ENCODE assay signal across 19 cellular contexts in the genomic region with DNA sequence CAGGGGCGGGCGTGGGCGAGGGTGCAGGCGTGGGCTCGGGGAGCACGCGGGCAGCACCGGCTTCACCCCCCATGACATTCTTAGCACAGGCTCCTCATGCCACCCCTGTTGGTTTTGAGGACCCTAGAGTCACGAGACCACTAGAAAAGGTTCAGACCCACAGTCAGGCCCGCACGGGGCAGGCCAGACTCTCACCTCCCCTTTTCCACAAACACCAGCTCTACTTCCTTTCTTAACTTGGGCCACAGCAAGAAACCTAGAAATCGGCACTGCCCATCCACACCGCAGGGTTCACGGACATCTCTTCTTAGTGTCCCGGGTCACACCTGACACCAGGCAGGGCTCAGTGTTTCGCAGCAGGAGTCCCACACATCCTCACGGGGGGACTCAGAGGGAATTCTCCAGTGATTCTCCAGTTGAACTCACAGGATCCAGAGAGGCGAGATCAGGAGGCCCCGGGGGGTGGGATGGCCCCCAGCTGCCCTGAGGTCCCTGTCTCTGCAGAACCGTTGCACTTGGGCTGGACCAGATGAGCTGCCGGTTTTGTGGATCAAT. TPM values are rescaled to one million over a fixed set of nuclear protein-coding genes. Genes with fewer than 3 reads are reported as not detected.
DNase-seq lines count a peak whose midpoint lies in the region; ATAC-seq, FAIRE-seq and TF ChIP-seq lines count a peak whose summit lies in the region.
"Had no signal": no experiment of that assay in that cellular context is flagged by ENCODE, and none has a peak within 500 bp of the region (broad histone marks: within the 10 kb centered on the region; RNA-seq: fewer than 3 reads in every experiment).

No MANE protein-coding gene starts in this region.

- no peak overlapping the region for H3K9ac ChIP-seq in kidney (ENCODE audit: low read length in 2 of 2)
- H3K9ac ChIP-seq: BLaER1 had no signal

- intact Hi-C loops in Right ventricle myocardium superior (cut with DNase I) = no loop called here
- intact Hi-C loops in cardiac septum (cut with DNase I) = no loop called here
- intact Hi-C loops in CD14-positive monocyte (cut with micrococcal nuclease) = no loop called here
- intact Hi-C loops in kidney (cut with DNase I) = no loop called here
- intact Hi-C loops in posterior vena cava (cut with DNase I) = no loop called here

- H3K36me3 Mint-ChIP-seq in CD14-positive monocyte = no peaks in the 10 kb centered on the region
- H3K36me3 Mint-ChIP-seq: CD8-positive, alpha-beta T cell had no signal

- H3K27ac Mint-ChIP-seq in CD14-positive monocyte = no peak overlapping the region
- H3K27ac Mint-ChIP-seq: CD8-positive, alpha-beta T cell had no signal

- no peaks in the 10 kb centered on the region for H3K4me1 ChIP-seq in kidney (ENCODE audit: control insufficient read depth in 1 of 2, insufficient read depth in 1 of 2, low read depth in 1 of 2, low read length in 2 of 2)

- peaks cover 0 to 1% (median 0%) of the 10 kb centered on the region in 7 donors for H3K9me3 Mint-ChIP-seq in CD14-positive monocyte
- H3K9me3 Mint-ChIP-seq: CD8-positive, alpha-beta T cell had no signal

- H3K4me1 Mint-ChIP-seq in CD14-positive monocyte = no peaks in the 10 kb centered on the region

- FAIRE-seq in kidney (lab: Jason Lieb, UNC) = no peak
- FAIRE-seq: GM12878, H54 had no signal

- TF ChIP-seq CTCF in CD14-positive monocyte (IDR thresholded peaks at IDR 0.05) = no peak
- TF ChIP-seq CTCF in kidney (IDR thresholded peaks at IDR 0.05; ENCODE audit: borderline replicate concordance, extremely low read depth, insufficient read depth) = no peak

- no peaks in the 10 kb centered on the region for H3K9me3 ChIP-seq in kidney (ENCODE audit: control insufficient read depth in 1 of 2, low read length in 2 of 2)
- H3K9me3 ChIP-seq: BLaER1 had no signal

- no peak overlapping the region for H3K4me3 ChIP-seq in kidney (ENCODE audit: low read length in 2 of 2)
- H3K4me3 ChIP-seq: BLaER1, GM12878 had no signal

- ATAC-seq in Right ventricle myocardium superior (ENCODE audit: poor library complexity) = no peak
- no peak for ATAC-seq in HG02571 (IDR thresholded peaks at IDR 0.05; ENCODE audit: unreplicated experiment)
- ATAC-seq: CD8-positive, alpha-beta T cell; GM12878 had no signal

- H3K27ac ChIP-seq in kidney (ENCODE audit: low read depth in 2 of 2, low read length in 2 of 2) = no peak overlapping the region
- H3K27ac ChIP-seq: BLaER1, HL-60 had no signal

- DNase-seq in Right ventricle myocardium superior (peak; percentile 28), cardiac septum (ENCODE audit: low spot score) (no peak), CD14-positive monocyte (ENCODE audit: low spot score) (peak; percentile 21), kidney (peak; percentile 30), posterior vena cava (ENCODE audit: low spot score) (peak; percentile 60), NCI-H128 (lab: John Stamatoyannopoulos, UW; ENCODE audit: unreplicated experiment) (no peak), NCI-H345 (lab: John Stamatoyannopoulos, UW) (no peak)
- DNase-seq: 8988T; Calu3; CD8-positive, alpha-beta T cell; DMS53; DND-41; EL; HCEC 1CT had no signal

- no peak overlapping the region for H3K4me3 Mint-ChIP-seq in CD14-positive monocyte
- H3K4me3 Mint-ChIP-seq: CD8-positive, alpha-beta T cell had no signal

- H3K27me3 Mint-ChIP-seq in CD14-positive monocyte (ENCODE audit: low read depth in 3 of 3) = peaks cover 7 to 9% (median 9%) of the 10 kb centered on the region in 3 donors

- H3K36me3 ChIP-seq in kidney (ENCODE audit: control insufficient read depth in 1 of 2, insufficient read depth in 2 of 2, low read length in 2 of 2) = no peaks in the 10 kb centered on the region
- H3K36me3 ChIP-seq: BLaER1 had no signal

RNA-seq across cellular contexts. Expression of a gene that starts 52.0 kb away (rescaled TPM):
- total RNA-seq in Right ventricle myocardium superior = 1.5 TPM
- 1.5 TPM for total RNA-seq in cardiac septum
- not detected for polyA plus RNA-seq in CD14-positive monocyte
- total RNA-seq in kidney = 0.16 TPM
- 0.13 TPM for polyA plus RNA-seq in kidney (ENCODE audit: insufficient read depth, low read depth, low replicate concordance)
- total RNA-seq in posterior vena cava = under 1 TPM; 0.60 to 0.62 TPM
- total RNA-seq: GM12878 had no signal

Comparison
In these comparisons a context has a peak if more than half of its experiments do, and no peak if none do; other contexts are left out.
1. DNase-seq: peak in Right ventricle myocardium superior (single experiment), CD14-positive monocyte (single experiment), kidney (single experiment) and posterior vena cava (single experiment); none in cardiac septum (single experiment), NCI-H128 (single experiment) and NCI-H345 (single experiment).